ENCODE assay signal across 8 cellular contexts in genomic region chr10:69327463-69328345, GRCh38. TPM values are rescaled to one million over a fixed set of nuclear protein-coding genes. Genes with fewer than 3 reads are reported as not detected.
A peak's percentile ranks its signal among the peaks of the same experiment; 100 is the strongest.
DNase-seq lines count a peak whose midpoint lies in the region; ATAC-seq and TF ChIP-seq lines count a peak whose summit lies in the region.

No MANE protein-coding gene starts in this region.

- peak; percentile 38 for DNase-seq in stimulated activated CD4-positive, alpha-beta T cell treated with anti-CD3 and anti-CD28 coated beads, Interleukin-12 subunit alpha, Interleukin-12 subunit beta, amount 100 ng/mL, for 4 hours
- DNase-seq in stimulated activated CD4-positive, alpha-beta T cell treated with anti-CD3 and anti-CD28 coated beads, Interleukin-2, amount 100 ng/mL, for 48 hours, result no peak
- peak; percentile 82 for DNase-seq in cerebellar cortex (ENCODE audit: low spot score)
- DNase-seq in left kidney (ENCODE audit: low read depth, low spot score), result peak; percentile 86
- peak; percentile 51 for DNase-seq in stimulated activated CD4-positive, alpha-beta T cell treated with anti-CD3 and anti-CD28 coated beads, Interleukin-4, amount 100 ng/mL, for 1 hour
- no peak for DNase-seq in SK-N-SH

- TF ChIP-seq EP300 in SK-N-SH (IDR thresholded peaks at IDR 0.05; ENCODE audit: borderline replicate concordance in 1 of 2, low read depth in 1 of 2, low read length in 1 of 2), result no peak

- H3F3A ChIP-seq in SK-N-SH (replicated peaks; ENCODE audit: insufficient read depth), result no peaks in the 10 kb centered on the region

- no peak for TF ChIP-seq CTCF in SK-N-SH (IDR thresholded peaks at IDR 0.05)

- H3K27me3 ChIP-seq in SK-N-SH (ENCODE audit: insufficient read depth), result no peaks in the 10 kb centered on the region

- peaks cover 3% of the 10 kb centered on the region for H3K36me3 Mint-ChIP-seq in T-helper 1 cell treated with Interleukin-12 subunit alpha and Interleukin-12 subunit beta and Interleukin-4 antibody, amounts not matched to agents 30 μg/mL and 1 μg/mL, for 36 hours (ENCODE audit: low read depth)

- H3K79me2 ChIP-seq in SK-N-SH (ENCODE audit: insufficient read depth), result peaks cover 100% of the 10 kb centered on the region

- peak overlapping the region; percentile 33 for H3K27ac Mint-ChIP-seq in T-helper 1 cell treated with Interleukin-12 subunit alpha and Interleukin-12 subunit beta and Interleukin-4 antibody, amounts not matched to agents 30 μg/mL and 1 μg/mL, for 36 hours

- peaks cover 0 to 14% of the 10 kb centered on the region in 2 experiments for H3K36me3 ChIP-seq in SK-N-SH (replicated peaks in 1 of 2; ENCODE audit: control insufficient read depth in 1 of 2, insufficient read depth in 2 of 2, low read length in 1 of 2)

- no peak overlapping the region for H3K9ac ChIP-seq in SK-N-SH

- no peak overlapping the region for H2AFZ ChIP-seq in SK-N-SH (ENCODE audit: low read depth)

- H3K4me1 Mint-ChIP-seq in T-helper 1 cell treated with Interleukin-12 subunit alpha and Interleukin-12 subunit beta and Interleukin-4 antibody, amounts not matched to agents 30 μg/mL and 1 μg/mL, for 36 hours (ENCODE audit: low read depth), result peaks cover 36% of the 10 kb centered on the region

- H3K4me2 ChIP-seq in SK-N-SH, result no peak overlapping the region

- POLR2A ChIA-PET in SK-N-SH (lab: Yijun Ruan, JAX), result no interaction called here

- peaks cover 93% of the 10 kb centered on the region for H4K20me1 ChIP-seq in SK-N-SH (ENCODE audit: insufficient read depth)

- WGBS in SK-N-SH (ENCODE audit: low lambda C conversion rate), result 96% methylated on average over 23 of the region's 23 CpGs

- no peaks in the 10 kb centered on the region for H3K9me2 ChIP-seq in SK-N-SH

- no peaks in the 10 kb centered on the region for H3K9me3 Mint-ChIP-seq in T-helper 1 cell treated with Interleukin-12 subunit alpha and Interleukin-12 subunit beta and Interleukin-4 antibody, amounts not matched to agents 30 μg/mL and 1 μg/mL, for 36 hours

- CTCF ChIA-PET in SK-N-SH (lab: Yijun Ruan, JAX), result interaction anchor here (1.4 to 1.9 kb wide), 2 partner anchors 10 to 58 kb away, joined by 3 to 4 read pairs; no protein-coding TSS in a partner anchor

- H3K27ac ChIP-seq in SK-N-SH (ENCODE audit: low read depth in 2 of 2, low read length in 1 of 2), result peak overlapping the region in 1 of 2 experiments; percentile 75; a peak in 2 of 4 replicates

- ATAC-seq in HG03135 (IDR thresholded peaks at IDR 0.05; ENCODE audit: unreplicated experiment), result peak; percentile 56

- H3K4me3 Mint-ChIP-seq in T-helper 1 cell treated with Interleukin-12 subunit alpha and Interleukin-12 subunit beta and Interleukin-4 antibody, amounts not matched to agents 30 μg/mL and 1 μg/mL, for 36 hours, result peak overlapping the region; percentile 55

- no peaks in the 10 kb centered on the region for H3K9me3 ChIP-seq in SK-N-SH

- H3K27me3 Mint-ChIP-seq in T-helper 1 cell treated with Interleukin-12 subunit alpha and Interleukin-12 subunit beta and Interleukin-4 antibody, amounts not matched to agents 30 μg/mL and 1 μg/mL, for 36 hours (ENCODE audit: low read depth), result no peaks in the 10 kb centered on the region

- no peak for TF ChIP-seq RAD21 in SK-N-SH (IDR thresholded peaks at IDR 0.05; ENCODE audit: low read length)

- H3K4me1 ChIP-seq in SK-N-SH (ENCODE audit: control insufficient read depth in 1 of 2, insufficient read depth in 2 of 2, low read depth in 1 of 2, low read length in 1 of 2), result peaks cover 6 to 25% of the 10 kb centered on the region in 2 experiments; a peak in 3 of 4 replicates

- no peak overlapping the region for H3K4me3 ChIP-seq in SK-N-SH (ENCODE audit: low read depth in 2 of 2, low read length in 1 of 2)

TF ChIP-seq in SK-N-SH, 30 proteins besides CTCF, POLR2A, EP300 and RAD21:
- TF ChIP-seq USF1 (IDR thresholded peaks at IDR 0.05; ENCODE audit: borderline replicate concordance, low read depth), result no peak
- no peak for TF ChIP-seq FOXM1 (IDR thresholded peaks at IDR 0.05; ENCODE audit: low read depth)
- TF ChIP-seq JUND (IDR thresholded peaks at IDR 0.05), result no peak
- TF ChIP-seq USF2 (IDR thresholded peaks at IDR 0.05; ENCODE audit: borderline replicate concordance, low read depth, low read length), result no peak
- TF ChIP-seq MXI1 (IDR thresholded peaks at IDR 0.05; ENCODE audit: low read depth, low read length), result no peak
- TF ChIP-seq RFX5 (IDR thresholded peaks at IDR 0.05; ENCODE audit: low read length), result no peak
- no peak for TF ChIP-seq MAX (IDR thresholded peaks at IDR 0.05; ENCODE audit: low read depth)
- TF ChIP-seq SIN3A (IDR thresholded peaks at IDR 0.05; ENCODE audit: borderline replicate concordance, low read depth, low read length), result no peak
- no peak for TF ChIP-seq POLR2AphosphoS5 (IDR thresholded peaks at IDR 0.05; ENCODE audit: low read depth, low read length)
- TF ChIP-seq REST (IDR thresholded peaks at IDR 0.05; ENCODE audit: low read depth, low read length), result no peak
- TF ChIP-seq MEF2A (IDR thresholded peaks at IDR 0.05; ENCODE audit: borderline replicate concordance, low read depth), result no peak
- TF ChIP-seq NRF1 (IDR thresholded peaks at IDR 0.05; ENCODE audit: low read depth, low read length), result no peak
- no peak for TF ChIP-seq EZH2phosphoT487 (IDR thresholded peaks at IDR 0.05; ENCODE audit: borderline replicate concordance, low read depth)
- no peak for TF ChIP-seq GABPA (IDR thresholded peaks at IDR 0.05; ENCODE audit: low read depth)

RNA-seq across cellular contexts. Expression of gene HK1, which starts 49.4 kb away (rescaled TPM):
- polyA plus RNA-seq in SK-N-SH (2012; rRNA removed), result 32.0 and 38.7 TPM in 2 replicates
- polyA plus RNA-seq in SK-N-SH (2012; cell fraction: cytosol; rRNA removed), result 35.7 and 35.8 TPM in 2 replicates
- 38.1 and 44.0 TPM in 2 replicates for polyA plus RNA-seq in SK-N-SH (2012; cell fraction: nucleus; rRNA removed)

Comparison
In these comparisons a context has a peak if more than half of its experiments do, and no peak if none do; other contexts are left out.
1. DNase-seq: peak in stimulated activated CD4-positive, alpha-beta T cell treated with anti-CD3 and anti-CD28 coated beads, Interleukin-12 subunit alpha, Interleukin-12 subunit beta, amount 100 ng/mL, for 4 hours (single experiment), cerebellar cortex (single experiment), left kidney (single experiment) and stimulated activated CD4-positive, alpha-beta T cell treated with anti-CD3 and anti-CD28 coated beads, Interleukin-4, amount 100 ng/mL, for 1 hour (single experiment); none in stimulated activated CD4-positive, alpha-beta T cell treated with anti-CD3 and anti-CD28 coated beads, Interleukin-2, amount 100 ng/mL, for 48 hours (0 of 2) and SK-N-SH (single experiment).